In the genomic region with DNA sequence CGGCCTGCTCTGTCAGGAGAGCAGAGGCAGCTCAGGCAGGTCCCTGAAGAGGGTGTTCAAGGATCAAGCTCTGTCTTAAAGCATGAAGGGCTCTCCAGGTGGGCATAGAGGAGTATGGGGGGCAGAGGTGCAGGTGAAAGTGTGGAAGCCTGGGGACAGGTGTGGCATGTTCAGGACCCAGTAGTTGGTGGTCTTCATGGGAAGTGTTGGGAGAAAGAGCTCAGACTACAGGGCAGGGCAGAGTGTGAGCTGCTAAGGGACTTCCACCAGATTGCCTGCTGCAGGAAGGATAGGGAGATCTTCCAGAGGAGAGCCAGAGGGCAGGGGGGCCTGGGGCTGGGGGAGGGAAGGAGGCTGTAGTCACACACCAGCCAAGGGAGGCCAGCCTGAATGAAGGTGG, we compare ENCODE assay signal across 29 cellular contexts.
"Had no signal": no experiment of that assay in that cellular context is flagged by ENCODE, and none has a peak within 500 bp of the region (broad histone marks: within the 10 kb centered on the region; RNA-seq: fewer than 3 reads in every experiment).

No MANE protein-coding gene starts in this region.

- H3K9me3 ChIP-seq: lower lobe of right lung, neutrophil, ovary, right atrium auricular region, right lobe of liver, stomach, testis, thyroid gland, transverse colon, upper lobe of left lung, vagina had no signal

- H3K4me3 ChIP-seq: left lung, lower lobe of right lung, ovary, right atrium auricular region, right lobe of liver, smooth muscle cell, stomach, testis, thyroid gland, transverse colon, upper lobe of left lung, vagina had no signal

- H3K4me1 ChIP-seq: left lung, lower lobe of right lung, right atrium auricular region, right lobe of liver, stomach, testis, thyroid gland, transverse colon, upper lobe of left lung had no signal

- H3K27me3 ChIP-seq: left lung, neutrophil, ovary, right atrium auricular region, right lobe of liver, stomach, testis, thyroid gland, transverse colon, upper lobe of left lung, vagina had no signal

- H3K27me3 Mint-ChIP-seq: stimulated activated naive B cell treated with anti-CD40 and anti-IgM and Interleukin-4, amounts not matched to agents 10 μg/mL and 1 μg/mL and 100 μg/mL, for 72 hours had no signal

- H3K4me2 ChIP-seq: smooth muscle cell had no signal

- H3K36me3 ChIP-seq: left lung, lower lobe of right lung, neutrophil, ovary, right atrium auricular region, right lobe of liver, stomach, thyroid gland, transverse colon, upper lobe of left lung, vagina had no signal

- H3K36me3 Mint-ChIP-seq: immature natural killer cell; naive B cell; natural killer cell; stimulated activated naive B cell treated with anti-CD40 and anti-IgM and Interleukin-4, amounts not matched to agents 10 μg/mL and 1 μg/mL and 100 μg/mL, for 72 hours had no signal

- FAIRE-seq: islet of Langerhans, kidney had no signal

- H3K27ac ChIP-seq: left lung, lower lobe of right lung, neutrophil, ovary, right atrium auricular region, right lobe of liver, stomach, testis, thyroid gland, transverse colon, upper lobe of left lung, vagina had no signal

- H3K4me1 Mint-ChIP-seq: immature natural killer cell; naive B cell; natural killer cell; stimulated activated naive B cell treated with anti-CD40 and anti-IgM and Interleukin-4, amounts not matched to agents 10 μg/mL and 1 μg/mL and 100 μg/mL, for 72 hours had no signal

- DNase-seq: hypothalamus; immature natural killer cell; kidney; left colon; left lung; lower lobe of right lung; mammary epithelial cell; mesenchymal stem cell; naive B cell; natural killer cell; occipital lobe; ovary; right lobe of liver; stimulated activated CD4-positive, alpha-beta T cell treated with anti-CD3 and anti-CD28 coated beads, Interleukin-15, amount 100 ng/mL, for 24 hours; stimulated activated CD4-positive, alpha-beta T cell treated with anti-CD3 and anti-CD28 coated beads, Interleukin-2, amount 100 ng/mL, for 24 hours; stimulated activated CD4-positive, alpha-beta T cell treated with anti-CD3 and anti-CD28 coated beads, Interleukin-4, amount 100 ng/mL, for 1 hour; stimulated activated naive B cell treated with anti-CD40 and anti-IgM and Interleukin-4, amounts not matched to agents 10 μg/mL and 1 μg/mL and 100 μg/mL, for 72 hours; stimulated activated naive CD8-positive, alpha-beta T cell treated with anti-CD3 and anti-CD28 coated beads, Interleukin-15, Interleukin-2, amounts not matched to agents 100 U/mL and 50 U/mL, for 24 hours; stomach; testis; thyroid gland; transverse colon; upper lobe of left lung had no signal

- ATAC-seq: left colon; left lung; lower lobe of right lung; natural killer cell; right lobe of liver; stimulated activated naive B cell treated with anti-CD40 and anti-IgM and Interleukin-4, amounts not matched to agents 10 μg/mL and 1 μg/mL and 100 μg/mL, for 72 hours; stimulated activated naive CD8-positive, alpha-beta T cell treated with anti-CD3 and anti-CD28 coated beads, Interleukin-15, Interleukin-2, amounts not matched to agents 100 U/mL and 50 U/mL, for 24 hours had no signal

- H3K27ac Mint-ChIP-seq: immature natural killer cell; natural killer cell; progenitor cell of endocrine pancreas; stimulated activated naive B cell treated with anti-CD40 and anti-IgM and Interleukin-4, amounts not matched to agents 10 μg/mL and 1 μg/mL and 100 μg/mL, for 72 hours had no signal

- H3K4me3 Mint-ChIP-seq: immature natural killer cell; naive B cell; natural killer cell; stimulated activated naive B cell treated with anti-CD40 and anti-IgM and Interleukin-4, amounts not matched to agents 10 μg/mL and 1 μg/mL and 100 μg/mL, for 72 hours had no signal

- H3K9me3 Mint-ChIP-seq: immature natural killer cell, natural killer cell had no signal
